30 cellular contexts compared by ENCODE assay signal in the genomic region with DNA sequence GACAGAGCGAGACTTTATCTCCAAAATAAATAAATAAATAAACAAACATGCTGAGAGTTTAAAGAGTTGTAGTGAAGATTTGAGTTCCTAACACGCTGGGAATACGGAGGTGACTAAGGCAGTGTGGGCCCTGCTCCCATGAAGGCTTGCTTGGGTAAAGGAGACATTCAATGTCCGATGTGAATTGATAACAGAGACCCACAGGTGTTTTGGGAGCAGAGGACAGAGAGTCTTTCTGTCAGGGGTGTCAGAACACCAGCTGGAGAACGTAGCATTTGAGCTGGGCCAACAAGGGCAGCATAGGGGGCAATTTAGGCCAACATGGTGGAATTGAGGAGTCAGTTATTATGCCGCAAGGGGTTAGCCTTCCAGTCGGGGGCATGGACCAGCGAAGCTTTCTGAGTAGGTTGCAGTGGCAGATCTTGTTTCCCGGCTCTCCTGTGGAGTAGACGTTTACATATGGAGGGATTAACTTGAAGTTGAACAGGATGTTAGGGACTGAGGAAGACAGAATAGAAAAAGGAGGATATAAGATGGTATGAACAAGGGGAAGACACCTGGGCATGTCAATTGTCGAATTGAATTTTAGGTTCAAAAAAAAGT.
"Had no signal": no experiment of that assay in that cellular context is flagged by ENCODE, and none has a peak within 500 bp of the region (broad histone marks: within the 10 kb centered on the region; RNA-seq: fewer than 3 reads in every experiment).

No MANE protein-coding gene starts in this region.

- H3K9me3 ChIP-seq: esophagus muscularis mucosa, heart right ventricle, right atrium auricular region, suprapubic skin, tibial artery had no signal

- H3K4me1 Mint-ChIP-seq: natural killer cell had no signal

- H3K4me3 Mint-ChIP-seq: activated CD4-positive, alpha-beta memory T cell treated with anti-CD3 and anti-CD28 coated beads for 36 hours; activated CD4-positive, alpha-beta T cell treated with anti-CD3 and anti-CD28 coated beads, Interleukin-2, amount 10 ng/mL, durations not matched to agents 24 days and 14 days; activated naive CD4-positive, alpha-beta T cell treated with anti-CD3 and anti-CD28 coated beads, Interleukin-2, amount 50 U/mL, for 24 hours; activated naive CD8-positive, alpha-beta T cell treated with anti-CD3 and anti-CD28 coated beads, Interleukin-2, amount 50 U/mL, for 24 hours; effector memory CD8-positive, alpha-beta T cell; natural killer cell; neural progenitor cell; T-helper 1 cell treated with Interleukin-12 subunit alpha and Interleukin-12 subunit beta and Interleukin-4 antibody, amounts not matched to agents 30 μg/mL and 1 μg/mL, for 36 hours had no signal

- H3K9ac ChIP-seq: neural progenitor cell, parathyroid adenoma had no signal

- H3K27ac Mint-ChIP-seq: activated CD4-positive, alpha-beta memory T cell treated with anti-CD3 and anti-CD28 coated beads for 36 hours; activated CD4-positive, alpha-beta T cell treated with anti-CD3 and anti-CD28 coated beads, Interleukin-2, amount 10 ng/mL, durations not matched to agents 24 days and 14 days; activated naive CD4-positive, alpha-beta T cell treated with anti-CD3 and anti-CD28 coated beads, Interleukin-2, amount 50 U/mL, for 24 hours; activated naive CD8-positive, alpha-beta T cell treated with anti-CD3 and anti-CD28 coated beads, Interleukin-2, amount 50 U/mL, for 24 hours; activated T-helper 2 cell treated with anti-CD3 and anti-CD28 coated beads, Interferon-gamma antibody, Interleukin-2, Interleukin-4, amounts not matched to agents 10 μg/mL and 5 μg/mL and 100 μg/mL, durations not matched to agents 14 hours and 24 hours and 36 hours; effector memory CD8-positive, alpha-beta T cell; natural killer cell; neural progenitor cell; T-helper 1 cell treated with Interleukin-12 subunit alpha and Interleukin-12 subunit beta and Interleukin-4 antibody, amounts not matched to agents 30 μg/mL and 1 μg/mL, for 36 hours had no signal

- DNase-seq: activated CD4-positive, alpha-beta memory T cell treated with anti-CD3 and anti-CD28 coated beads for 36 hours; activated CD4-positive, alpha-beta T cell treated with anti-CD3 and anti-CD28 coated beads, Interleukin-2, amount 10 ng/mL, durations not matched to agents 24 days and 14 days; activated CD4-positive, CD25-positive, alpha-beta regulatory T cell treated with anti-CD3 and anti-CD28 coated beads, Interleukin-2, amount 50 U/mL, for 72 hours; activated naive CD8-positive, alpha-beta T cell treated with anti-CD3 and anti-CD28 coated beads, Interleukin-2, amount 50 U/mL, for 24 hours; activated T-cell treated with anti-CD3 and anti-CD28 coated beads, Interleukin-2, amount 50 U/mL, for 48 hours; amygdala; caudate nucleus; cortex of kidney; effector memory CD8-positive, alpha-beta T cell; foreskin melanocyte; heart right ventricle; islet precursor cell; left ventricle myocardium superior; mammary epithelial cell; natural killer cell; occipital lobe; stimulated activated CD4-positive, alpha-beta T cell treated with anti-CD3 and anti-CD28 coated beads, Interleukin-15, amount 100 ng/mL, for 24 hours; stimulated activated CD4-positive, alpha-beta T cell treated with anti-CD3 and anti-CD28 coated beads, Interleukin-2, amount 100 ng/mL, for 24 hours; stimulated activated naive CD4-positive, alpha-beta T cell; T-helper 9 cell; tibial artery; WERI-Rb-1 had no signal

- H3K9me3 Mint-ChIP-seq: activated CD4-positive, alpha-beta memory T cell treated with anti-CD3 and anti-CD28 coated beads for 36 hours; activated CD4-positive, alpha-beta T cell treated with anti-CD3 and anti-CD28 coated beads, Interleukin-2, amount 10 ng/mL, durations not matched to agents 24 days and 14 days; activated naive CD4-positive, alpha-beta T cell treated with anti-CD3 and anti-CD28 coated beads, Interleukin-2, amount 50 U/mL, for 24 hours; activated naive CD8-positive, alpha-beta T cell treated with anti-CD3 and anti-CD28 coated beads, Interleukin-2, amount 50 U/mL, for 24 hours; activated T-helper 2 cell treated with anti-CD3 and anti-CD28 coated beads, Interferon-gamma antibody, Interleukin-2, Interleukin-4, amounts not matched to agents 10 μg/mL and 5 μg/mL and 100 μg/mL, durations not matched to agents 14 hours and 24 hours and 36 hours; effector memory CD8-positive, alpha-beta T cell; natural killer cell; neural progenitor cell; T-helper 1 cell treated with Interleukin-12 subunit alpha and Interleukin-12 subunit beta and Interleukin-4 antibody, amounts not matched to agents 30 μg/mL and 1 μg/mL, for 36 hours had no signal

- H3K27me3 ChIP-seq: right atrium auricular region, suprapubic skin had no signal

- H3K4me3 ChIP-seq: esophagus muscularis mucosa, heart right ventricle, neural progenitor cell, right atrium auricular region, suprapubic skin, tibial artery had no signal

- H3K4me2 ChIP-seq: neural progenitor cell had no signal

- H3K36me3 Mint-ChIP-seq: activated CD4-positive, alpha-beta memory T cell treated with anti-CD3 and anti-CD28 coated beads for 36 hours; natural killer cell had no signal

- H3K4me1 ChIP-seq: neural progenitor cell, parathyroid adenoma, right atrium auricular region had no signal

- H3K79me2 ChIP-seq: parathyroid adenoma had no signal

- H2AFZ ChIP-seq: neural progenitor cell, parathyroid adenoma had no signal

- H3K36me3 ChIP-seq: esophagus muscularis mucosa, heart right ventricle, neural progenitor cell, right atrium auricular region, suprapubic skin, tibial artery, WERI-Rb-1 had no signal

- ATAC-seq: activated naive CD8-positive, alpha-beta T cell treated with anti-CD3 and anti-CD28 coated beads, Interleukin-2, amount 50 U/mL, for 24 hours; effector memory CD8-positive, alpha-beta T cell; heart right ventricle; left ventricle myocardium superior; natural killer cell had no signal

- H3K27ac ChIP-seq: esophagus muscularis mucosa, heart right ventricle, neural progenitor cell, parathyroid adenoma, right atrium auricular region, suprapubic skin, tibial artery, WERI-Rb-1 had no signal
